Comparison of ENCODE assay signal across 1 cellular context in the genomic region with DNA sequence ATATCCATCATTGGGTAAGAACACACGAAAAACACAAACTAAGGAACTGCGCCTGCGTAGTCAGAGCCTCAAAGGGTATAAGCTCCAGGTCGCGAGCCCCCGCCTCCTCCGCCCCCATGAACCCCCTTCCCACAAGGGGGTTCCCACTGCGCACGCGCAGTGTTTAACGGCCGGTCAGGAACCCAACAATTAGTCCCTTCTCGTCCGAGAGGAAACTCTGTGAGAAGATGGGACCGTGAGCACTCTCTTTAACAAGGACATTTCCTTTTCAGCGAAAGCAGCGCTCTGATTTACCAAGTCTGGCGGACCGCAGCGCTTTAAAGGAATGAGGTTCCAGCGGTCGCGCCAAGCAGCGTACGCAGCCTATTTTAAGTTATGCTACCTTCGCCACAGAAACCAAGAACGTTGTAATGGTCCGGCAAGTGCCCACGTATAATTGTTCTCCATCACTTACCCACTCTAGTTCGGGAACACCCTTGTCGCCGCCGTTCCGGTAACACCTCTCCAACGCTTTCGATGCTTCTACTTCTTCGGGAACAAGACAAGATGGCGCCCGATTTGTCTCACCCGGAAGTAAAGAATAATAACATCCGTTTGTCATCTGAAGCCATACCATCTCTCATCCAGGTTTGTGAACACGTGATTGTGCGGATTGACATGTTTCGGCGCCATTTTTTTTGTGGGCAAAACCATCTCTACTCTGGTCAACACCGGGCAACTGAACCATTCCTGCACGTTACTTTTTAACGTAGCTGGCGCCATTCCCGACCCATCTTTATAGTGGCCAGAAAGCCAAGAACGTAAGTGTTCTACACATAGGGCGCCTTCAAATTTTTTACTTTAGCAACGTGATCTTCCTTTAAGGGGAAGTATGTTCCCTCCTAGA.
TF ChIP-seq lines count a peak whose summit lies in the region.

A gene with protein sequence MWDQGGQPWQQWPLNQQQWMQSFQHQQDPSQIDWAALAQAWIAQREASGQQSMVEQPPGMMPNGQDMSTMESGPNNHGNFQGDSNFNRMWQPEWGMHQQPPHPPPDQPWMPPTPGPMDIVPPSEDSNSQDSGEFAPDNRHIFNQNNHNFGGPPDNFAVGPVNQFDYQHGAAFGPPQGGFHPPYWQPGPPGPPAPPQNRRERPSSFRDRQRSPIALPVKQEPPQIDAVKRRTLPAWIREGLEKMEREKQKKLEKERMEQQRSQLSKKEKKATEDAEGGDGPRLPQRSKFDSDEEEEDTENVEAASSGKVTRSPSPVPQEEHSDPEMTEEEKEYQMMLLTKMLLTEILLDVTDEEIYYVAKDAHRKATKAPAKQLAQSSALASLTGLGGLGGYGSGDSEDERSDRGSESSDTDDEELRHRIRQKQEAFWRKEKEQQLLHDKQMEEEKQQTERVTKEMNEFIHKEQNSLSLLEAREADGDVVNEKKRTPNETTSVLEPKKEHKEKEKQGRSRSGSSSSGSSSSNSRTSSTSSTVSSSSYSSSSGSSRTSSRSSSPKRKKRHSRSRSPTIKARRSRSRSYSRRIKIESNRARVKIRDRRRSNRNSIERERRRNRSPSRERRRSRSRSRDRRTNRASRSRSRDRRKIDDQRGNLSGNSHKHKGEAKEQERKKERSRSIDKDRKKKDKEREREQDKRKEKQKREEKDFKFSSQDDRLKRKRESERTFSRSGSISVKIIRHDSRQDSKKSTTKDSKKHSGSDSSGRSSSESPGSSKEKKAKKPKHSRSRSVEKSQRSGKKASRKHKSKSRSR (minus strand): TSS at position 548 of the 886 bp plus-strand sequence. CDS start 10,649 bp downstream, outside the sequence.

TF ChIP-seq in K562, 482 proteins besides CTCF, POLR2A, EP300 and RAD21 (continued from another document and continues in another):
- no peak; the same call in 1 of the 2 replicates for TF ChIP-seq MYBL2 (IDR thresholded peaks at IDR 0.05; ENCODE audit: low read depth)
- TF ChIP-seq MYBL2 (CRISPR knock-in tag; IDR thresholded peaks at IDR 0.05; ENCODE audit: borderline replicate concordance), result no peak
- TF ChIP-seq SP2 (IDR thresholded peaks at IDR 0.05; ENCODE audit: extremely low read depth, low read depth, low read length, poor library complexity, severe bottlenecking), result no peak
- TF ChIP-seq, protein P1, sequence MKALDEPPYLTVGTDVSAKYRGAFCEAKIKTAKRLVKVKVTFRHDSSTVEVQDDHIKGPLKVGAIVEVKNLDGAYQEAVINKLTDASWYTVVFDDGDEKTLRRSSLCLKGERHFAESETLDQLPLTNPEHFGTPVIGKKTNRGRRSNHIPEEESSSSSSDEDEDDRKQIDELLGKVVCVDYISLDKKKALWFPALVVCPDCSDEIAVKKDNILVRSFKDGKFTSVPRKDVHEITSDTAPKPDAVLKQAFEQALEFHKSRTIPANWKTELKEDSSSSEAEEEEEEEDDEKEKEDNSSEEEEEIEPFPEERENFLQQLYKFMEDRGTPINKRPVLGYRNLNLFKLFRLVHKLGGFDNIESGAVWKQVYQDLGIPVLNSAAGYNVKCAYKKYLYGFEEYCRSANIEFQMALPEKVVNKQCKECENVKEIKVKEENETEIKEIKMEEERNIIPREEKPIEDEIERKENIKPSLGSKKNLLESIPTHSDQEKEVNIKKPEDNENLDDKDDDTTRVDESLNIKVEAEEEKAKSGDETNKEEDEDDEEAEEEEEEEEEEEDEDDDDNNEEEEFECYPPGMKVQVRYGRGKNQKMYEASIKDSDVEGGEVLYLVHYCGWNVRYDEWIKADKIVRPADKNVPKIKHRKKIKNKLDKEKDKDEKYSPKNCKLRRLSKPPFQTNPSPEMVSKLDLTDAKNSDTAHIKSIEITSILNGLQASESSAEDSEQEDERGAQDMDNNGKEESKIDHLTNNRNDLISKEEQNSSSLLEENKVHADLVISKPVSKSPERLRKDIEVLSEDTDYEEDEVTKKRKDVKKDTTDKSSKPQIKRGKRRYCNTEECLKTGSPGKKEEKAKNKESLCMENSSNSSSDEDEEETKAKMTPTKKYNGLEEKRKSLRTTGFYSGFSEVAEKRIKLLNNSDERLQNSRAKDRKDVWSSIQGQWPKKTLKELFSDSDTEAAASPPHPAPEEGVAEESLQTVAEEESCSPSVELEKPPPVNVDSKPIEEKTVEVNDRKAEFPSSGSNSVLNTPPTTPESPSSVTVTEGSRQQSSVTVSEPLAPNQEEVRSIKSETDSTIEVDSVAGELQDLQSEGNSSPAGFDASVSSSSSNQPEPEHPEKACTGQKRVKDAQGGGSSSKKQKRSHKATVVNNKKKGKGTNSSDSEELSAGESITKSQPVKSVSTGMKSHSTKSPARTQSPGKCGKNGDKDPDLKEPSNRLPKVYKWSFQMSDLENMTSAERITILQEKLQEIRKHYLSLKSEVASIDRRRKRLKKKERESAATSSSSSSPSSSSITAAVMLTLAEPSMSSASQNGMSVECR (CRISPR knock-in tag; IDR thresholded peaks at IDR 0.05), result peak; percentile 3
- TF ChIP-seq, protein P2, sequence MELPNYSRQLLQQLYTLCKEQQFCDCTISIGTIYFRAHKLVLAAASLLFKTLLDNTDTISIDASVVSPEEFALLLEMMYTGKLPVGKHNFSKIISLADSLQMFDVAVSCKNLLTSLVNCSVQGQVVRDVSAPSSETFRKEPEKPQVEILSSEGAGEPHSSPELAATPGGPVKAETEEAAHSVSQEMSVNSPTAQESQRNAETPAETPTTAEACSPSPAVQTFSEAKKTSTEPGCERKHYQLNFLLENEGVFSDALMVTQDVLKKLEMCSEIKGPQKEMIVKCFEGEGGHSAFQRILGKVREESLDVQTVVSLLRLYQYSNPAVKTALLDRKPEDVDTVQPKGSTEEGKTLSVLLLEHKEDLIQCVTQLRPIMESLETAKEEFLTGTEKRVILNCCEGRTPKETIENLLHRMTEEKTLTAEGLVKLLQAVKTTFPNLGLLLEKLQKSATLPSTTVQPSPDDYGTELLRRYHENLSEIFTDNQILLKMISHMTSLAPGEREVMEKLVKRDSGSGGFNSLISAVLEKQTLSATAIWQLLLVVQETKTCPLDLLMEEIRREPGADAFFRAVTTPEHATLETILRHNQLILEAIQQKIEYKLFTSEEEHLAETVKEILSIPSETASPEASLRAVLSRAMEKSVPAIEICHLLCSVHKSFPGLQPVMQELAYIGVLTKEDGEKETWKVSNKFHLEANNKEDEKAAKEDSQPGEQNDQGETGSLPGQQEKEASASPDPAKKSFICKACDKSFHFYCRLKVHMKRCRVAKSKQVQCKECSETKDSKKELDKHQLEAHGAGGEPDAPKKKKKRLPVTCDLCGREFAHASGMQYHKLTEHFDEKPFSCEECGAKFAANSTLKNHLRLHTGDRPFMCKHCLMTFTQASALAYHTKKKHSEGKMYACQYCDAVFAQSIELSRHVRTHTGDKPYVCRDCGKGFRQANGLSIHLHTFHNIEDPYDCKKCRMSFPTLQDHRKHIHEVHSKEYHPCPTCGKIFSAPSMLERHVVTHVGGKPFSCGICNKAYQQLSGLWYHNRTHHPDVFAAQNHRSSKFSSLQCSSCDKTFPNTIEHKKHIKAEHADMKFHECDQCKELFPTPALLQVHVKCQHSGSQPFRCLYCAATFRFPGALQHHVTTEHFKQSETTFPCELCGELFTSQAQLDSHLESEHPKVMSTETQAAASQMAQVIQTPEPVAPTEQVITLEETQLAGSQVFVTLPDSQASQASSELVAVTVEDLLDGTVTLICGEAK (IDR thresholded peaks at IDR 0.05), result peak; percentile 99
- TF ChIP-seq, protein P2 (CRISPR knock-in tag; IDR thresholded peaks at IDR 0.05), result no peak
- no peak for TF ChIP-seq KLF1 (tag; IDR thresholded peaks at IDR 0.05)
- no peak for TF ChIP-seq ZFP1 (CRISPR knock-in tag; IDR thresholded peaks at IDR 0.05)
- TF ChIP-seq ZKSCAN8 (CRISPR knock-in tag; IDR thresholded peaks at IDR 0.05), result peak; percentile 47; the same call in 1 of the 2 replicates
- TF ChIP-seq, protein P3, sequence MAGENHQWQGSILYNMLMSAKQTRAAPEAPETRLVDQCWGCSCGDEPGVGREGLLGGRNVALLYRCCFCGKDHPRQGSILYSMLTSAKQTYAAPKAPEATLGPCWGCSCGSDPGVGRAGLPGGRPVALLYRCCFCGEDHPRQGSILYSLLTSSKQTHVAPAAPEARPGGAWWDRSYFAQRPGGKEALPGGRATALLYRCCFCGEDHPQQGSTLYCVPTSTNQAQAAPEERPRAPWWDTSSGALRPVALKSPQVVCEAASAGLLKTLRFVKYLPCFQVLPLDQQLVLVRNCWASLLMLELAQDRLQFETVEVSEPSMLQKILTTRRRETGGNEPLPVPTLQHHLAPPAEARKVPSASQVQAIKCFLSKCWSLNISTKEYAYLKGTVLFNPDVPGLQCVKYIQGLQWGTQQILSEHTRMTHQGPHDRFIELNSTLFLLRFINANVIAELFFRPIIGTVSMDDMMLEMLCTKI (IDR thresholded peaks at IDR 0.05; ENCODE audit: partially characterized antibody), result no peak
- TF ChIP-seq NFRKB (IDR thresholded peaks at IDR 0.05; ENCODE audit: low read depth), result peak; percentile 100
- no peak for TF ChIP-seq CBFA2T3 (IDR thresholded peaks at IDR 0.05)
- TF ChIP-seq ZBED1 (IDR thresholded peaks at IDR 0.05), result no peak
- no peak for TF ChIP-seq ZNF551 (CRISPR knock-in tag; IDR thresholded peaks at IDR 0.05)
- TF ChIP-seq HDAC3 (IDR thresholded peaks at IDR 0.05; ENCODE audit: borderline replicate concordance, partially characterized antibody), result peak; percentile 81
- TF ChIP-seq HNRNPK (IDR thresholded peaks at IDR 0.05; ENCODE audit: low read depth, low read length, poor library complexity, severe bottlenecking), result no peak
- TF ChIP-seq, protein P4, sequence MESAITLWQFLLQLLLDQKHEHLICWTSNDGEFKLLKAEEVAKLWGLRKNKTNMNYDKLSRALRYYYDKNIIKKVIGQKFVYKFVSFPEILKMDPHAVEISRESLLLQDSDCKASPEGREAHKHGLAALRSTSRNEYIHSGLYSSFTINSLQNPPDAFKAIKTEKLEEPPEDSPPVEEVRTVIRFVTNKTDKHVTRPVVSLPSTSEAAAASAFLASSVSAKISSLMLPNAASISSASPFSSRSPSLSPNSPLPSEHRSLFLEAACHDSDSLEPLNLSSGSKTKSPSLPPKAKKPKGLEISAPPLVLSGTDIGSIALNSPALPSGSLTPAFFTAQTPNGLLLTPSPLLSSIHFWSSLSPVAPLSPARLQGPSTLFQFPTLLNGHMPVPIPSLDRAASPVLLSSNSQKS (CRISPR knock-in tag; IDR thresholded peaks at IDR 0.05), result no peak
- TF ChIP-seq MED1 (CRISPR knock-in tag; IDR thresholded peaks at IDR 0.05; ENCODE audit: borderline replicate concordance), result no peak
- no peak for TF ChIP-seq THRAP3 (IDR thresholded peaks at IDR 0.05; ENCODE audit: borderline replicate concordance)
- no peak for TF ChIP-seq ZNF668 (CRISPR knock-in tag; IDR thresholded peaks at IDR 0.05)
- TF ChIP-seq BCOR (IDR thresholded peaks at IDR 0.05), result no peak
- no peak for TF ChIP-seq RFX5 (IDR thresholded peaks at IDR 0.05; ENCODE audit: low read depth, low read length)
- TF ChIP-seq HCFC1 (IDR thresholded peaks at IDR 0.05; ENCODE audit: low read depth, low read length), result peak; percentile 88
- TF ChIP-seq HNRNPLL (IDR thresholded peaks at IDR 0.05; ENCODE audit: low read depth, low read length, poor library complexity, severe bottlenecking), result peak; percentile 99
- no peak for TF ChIP-seq CREBBP (IDR thresholded peaks at IDR 0.05; ENCODE audit: low read depth, low read length)
- TF ChIP-seq ZNF589 (CRISPR knock-in tag; IDR thresholded peaks at IDR 0.05; ENCODE audit: low read depth), result peak; percentile 79
- no peak for TF ChIP-seq ZNF57 (CRISPR knock-in tag; IDR thresholded peaks at IDR 0.05)
- TF ChIP-seq FOS (IDR thresholded peaks at IDR 0.05; ENCODE audit: extremely low read depth, insufficient read length), result no peak
- TF ChIP-seq RAD51 (IDR thresholded peaks at IDR 0.05; ENCODE audit: borderline replicate concordance, low read depth), result peak; percentile 91
- TF ChIP-seq, protein P5, sequence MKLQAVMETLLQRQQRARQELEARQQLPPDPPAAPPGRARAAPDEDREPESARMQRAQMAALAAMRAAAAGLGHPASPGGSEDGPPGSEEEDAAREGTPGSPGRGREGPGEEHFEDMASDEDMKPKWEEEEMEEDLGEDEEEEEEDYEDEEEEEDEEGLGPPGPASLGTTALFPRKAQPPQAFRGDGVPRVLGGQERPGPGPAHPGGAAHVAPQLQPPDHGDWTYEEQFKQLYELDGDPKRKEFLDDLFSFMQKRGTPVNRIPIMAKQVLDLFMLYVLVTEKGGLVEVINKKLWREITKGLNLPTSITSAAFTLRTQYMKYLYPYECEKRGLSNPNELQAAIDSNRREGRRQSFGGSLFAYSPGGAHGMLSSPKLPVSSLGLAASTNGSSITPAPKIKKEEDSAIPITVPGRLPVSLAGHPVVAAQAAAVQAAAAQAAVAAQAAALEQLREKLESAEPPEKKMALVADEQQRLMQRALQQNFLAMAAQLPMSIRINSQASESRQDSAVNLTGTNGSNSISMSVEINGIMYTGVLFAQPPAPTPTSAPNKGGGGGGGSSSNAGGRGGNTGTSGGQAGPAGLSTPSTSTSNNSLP (IDR thresholded peaks at IDR 0.05; ENCODE audit: borderline replicate concordance, low read depth, low read length), result no peak
- no peak for TF ChIP-seq KHSRP (IDR thresholded peaks at IDR 0.05)
- no peak for TF ChIP-seq RUNX1 (IDR thresholded peaks at IDR 0.05; ENCODE audit: low read depth)
